17 cellular contexts compared by ENCODE assay signal in the genomic region with DNA sequence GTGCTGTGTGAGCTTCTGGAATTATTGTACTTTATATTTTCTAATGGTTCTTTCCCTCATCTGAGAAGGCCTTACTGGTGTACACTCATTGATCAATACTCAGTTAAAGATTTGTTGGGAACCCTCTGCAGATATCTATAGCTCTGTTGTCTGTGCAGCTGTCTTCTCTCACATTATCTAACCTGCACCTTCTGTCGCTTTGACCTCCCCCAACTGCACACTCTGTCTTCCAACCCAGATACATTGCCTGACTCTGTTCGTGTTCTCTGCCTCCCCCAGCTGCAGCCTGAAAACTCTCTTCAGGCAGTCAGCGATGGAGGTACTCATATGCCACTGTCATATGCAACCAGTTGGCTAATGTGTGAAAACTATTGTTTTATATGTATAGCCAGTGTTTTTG.
DNase-seq lines count a peak whose midpoint lies in the region; ATAC-seq and TF ChIP-seq lines count a peak whose summit lies in the region.
"Had no signal": no experiment of that assay in that cellular context is flagged by ENCODE, and none has a peak within 500 bp of the region (broad histone marks: within the 10 kb centered on the region; RNA-seq: fewer than 3 reads in every experiment).

No MANE protein-coding gene starts in this region.

- TF ChIP-seq CTCF in 22Rv1 (IDR thresholded peaks at IDR 0.05): no peak
- no peak for TF ChIP-seq CTCF in WERI-Rb-1 (IDR thresholded peaks at IDR 0.05; ENCODE audit: low read depth, low read length)
- no peak for TF ChIP-seq CTCF in testis (IDR thresholded peaks at IDR 0.05)

- H3K36me3 ChIP-seq in WERI-Rb-1: no peaks in the 10 kb centered on the region
- H3K36me3 ChIP-seq in testis (ENCODE audit: low read depth, missing control alignments): no peaks in the 10 kb centered on the region
- H3K36me3 ChIP-seq: BLaER1 had no signal

- no peaks in the 10 kb centered on the region for H3K9me3 ChIP-seq in WERI-Rb-1 (ENCODE audit: severe bottlenecking)
- no peaks in the 10 kb centered on the region for H3K9me3 ChIP-seq in testis
- H3K9me3 ChIP-seq: BLaER1, Caco-2 had no signal

- DNase-seq in OCI-M1 (lab: John Stamatoyannopoulos, UW) (peak; percentile 19), WERI-Rb-1 (peak; percentile 12), testis (peak; percentile 20), NCI-H1092 (lab: John Stamatoyannopoulos, UW) (no peak), NCI-H524 (lab: John Stamatoyannopoulos, UW) (no peak)
- DNase-seq: Caco-2; CD4-positive, CD25-positive, alpha-beta regulatory T cell; CD8-positive, alpha-beta T cell; DMS153; DND-41; GM23248; H7; HCEC 1CT had no signal

- 59 to 66% methylated on average over 3 of the region's 3 CpGs for WGBS in testis, 2 donors

- H3K4me3 ChIP-seq in WERI-Rb-1 (ENCODE audit: low read depth, low read length) (no peak overlapping the region), testis (no peak overlapping the region)
- H3K4me3 ChIP-seq: BLaER1, GM23248 had no signal

- H3K4me1 ChIP-seq in testis: no peaks in the 10 kb centered on the region
- H3K4me1 ChIP-seq: BLaER1, Caco-2 had no signal

- TF ChIP-seq POLR2A in testis (IDR thresholded peaks at IDR 0.05) (no peak), GM18505 (IDR thresholded peaks at IDR 0.05; ENCODE audit: borderline replicate concordance, extremely low read depth, insufficient read depth, insufficient read length) (no peak)

- peak overlapping the region; percentile 11; the same call in 1 of the 2 replicates for H3K27ac ChIP-seq in 22Rv1
- H3K27ac ChIP-seq in WERI-Rb-1: no peak overlapping the region
- no peak overlapping the region for H3K27ac ChIP-seq in testis
- H3K27ac ChIP-seq: BLaER1, C4-2B, GM23248 had no signal

- H3K27me3 ChIP-seq in WERI-Rb-1 (ENCODE audit: insufficient read depth, low read depth, severe bottlenecking): no peaks in the 10 kb centered on the region
- no peaks in the 10 kb centered on the region for H3K27me3 ChIP-seq in testis
- H3K27me3 ChIP-seq: BLaER1 had no signal

- no peak for ATAC-seq in GM18505 (IDR thresholded peaks at IDR 0.05; ENCODE audit: unreplicated experiment)
- ATAC-seq: CD8-positive, alpha-beta T cell had no signal

- intact Hi-C loops in testis (cut with DNase I; ENCODE audit: low total_unique reads): no loop called here

Comparison
In these comparisons a context has a peak if more than half of its experiments do, and no peak if none do; other contexts are left out.
1. DNase-seq: peak in OCI-M1 (single experiment), WERI-Rb-1 (single experiment) and testis (single experiment); none in NCI-H1092 (single experiment) and NCI-H524 (0 of 2).